23 cellular contexts compared by ENCODE assay signal in genomic region chr7:12297283-12297682, GRCh38.
DNase-seq lines count a peak whose midpoint lies in the region; ATAC-seq, FAIRE-seq and TF ChIP-seq lines count a peak whose summit lies in the region.
"Had no signal": no experiment of that assay in that cellular context is flagged by ENCODE, and none has a peak within 500 bp of the region (broad histone marks: within the 10 kb centered on the region; RNA-seq: fewer than 3 reads in every experiment).

No MANE protein-coding gene starts in this region.

- no peak overlapping the region for H3K4me3 Mint-ChIP-seq in GM23338
- no peak overlapping the region for H3K4me3 Mint-ChIP-seq in natural killer cell treated with Interleukin-12 subunit alpha and Interleukin-12 subunit beta and Interleukin-15 and Interleukin-18, amount 100 ng/mL, for 72 hours
- H3K4me3 Mint-ChIP-seq: B cell; CD8-positive, alpha-beta T cell; IgD-negative memory B cell had no signal

- CTCF ChIA-PET in A549 (lab: Yijun Ruan, JAX) = interaction anchor here (0.7 to 1.3 kb wide), 5 partner anchors 9 to 39 kb away, joined by 3 to 6 read pairs (median 3); no protein-coding TSS in a partner anchor
- CTCF ChIA-PET in PC-3 (lab: Charles Lee) = no interaction called here

- TF ChIP-seq EP300 in A549 (IDR thresholded peaks at IDR 0.05) = no peak

- no peaks in the 10 kb centered on the region for H4K20me1 ChIP-seq in GM23338 (replicated peaks; ENCODE audit: insufficient read depth)
- no peaks in the 10 kb centered on the region for H4K20me1 ChIP-seq in PC-3 (ENCODE audit: low read length)
- H4K20me1 ChIP-seq in MM.1S (ENCODE audit: insufficient read depth, low read length) = no peaks in the 10 kb centered on the region
- H4K20me1 ChIP-seq: BLaER1 treated with 17β-estradiol and CSF1 and Interleukin-3, amounts not matched to agents 10 nM and 100 nM had no signal

- DNase-seq in A549 (ENCODE audit: low read depth in 1 of 2, low spot score in 1 of 2) = no peak
- no peak for DNase-seq in GM23338 (ENCODE audit: low spot score)
- no peak for DNase-seq in PC-3
- no peak for DNase-seq in epithelial cell of prostate (ENCODE audit: low read depth, low spot score)
- DNase-seq in hippocampal formation (lab: John Stamatoyannopoulos, UW) = no peak
- no peak for DNase-seq in natural killer cell treated with Interleukin-12 subunit alpha and Interleukin-12 subunit beta and Interleukin-15 and Interleukin-18, amount 100 ng/mL, for 72 hours (ENCODE audit: low spot score)
- DNase-seq in MM.1S = no peak
- DNase-seq: 8988T; CD8-positive, alpha-beta T cell; DMS 273 treated with DMSO at 0.1 percent for 48 hours; DMS53; DND-41; EL; GOT3; H7; KG1 had no signal

- ATAC-seq in A549 = no peak
- ATAC-seq in GM23338 = no peak
- ATAC-seq in PC-3 = no peak
- ATAC-seq in natural killer cell treated with Interleukin-12 subunit alpha and Interleukin-12 subunit beta and Interleukin-15 and Interleukin-18, amount 100 ng/mL, for 72 hours = no peak
- no peak for ATAC-seq in HG03439 (IDR thresholded peaks at IDR 0.05; ENCODE audit: unreplicated experiment)
- ATAC-seq: CD8-positive, alpha-beta T cell had no signal

- peak; percentile 13 for FAIRE-seq in A549 (lab: Jason Lieb, UNC)
- FAIRE-seq: GM12892, GM18507 had no signal

- H3K4me1 Mint-ChIP-seq in GM23338 = peaks cover 16% of the 10 kb centered on the region
- no peaks in the 10 kb centered on the region for H3K4me1 Mint-ChIP-seq in natural killer cell treated with Interleukin-12 subunit alpha and Interleukin-12 subunit beta and Interleukin-15 and Interleukin-18, amount 100 ng/mL, for 72 hours (ENCODE audit: low read depth in 2 of 2)

- H3K4me2 ChIP-seq in A549 = no peak overlapping the region
- H3K4me2 ChIP-seq in GM23338 = peak overlapping the region; percentile 31
- H3K4me2 ChIP-seq in PC-3 (ENCODE audit: low read length) = peak overlapping the region; percentile 48
- no peak overlapping the region for H3K4me2 ChIP-seq in MM.1S (ENCODE audit: low read depth, low read length)
- H3K4me2 ChIP-seq: BLaER1 treated with 17β-estradiol and CSF1 and Interleukin-3, amounts not matched to agents 10 nM and 100 nM had no signal

- H3K36me3 Mint-ChIP-seq in GM23338 (ENCODE audit: low read depth) = peaks cover 26% of the 10 kb centered on the region; the same call in 2 of the 3 replicates
- no peaks in the 10 kb centered on the region for H3K36me3 Mint-ChIP-seq in natural killer cell treated with Interleukin-12 subunit alpha and Interleukin-12 subunit beta and Interleukin-15 and Interleukin-18, amount 100 ng/mL, for 72 hours
- H3K36me3 Mint-ChIP-seq: CD8-positive, alpha-beta T cell; IgD-negative memory B cell had no signal

- WGBS in A549 (ENCODE audit: missing lambda C conversion rate) = 93% methylated on average over 1 of the region's 1 CpG

- no TSS peak for BruUV-seq in PC-3 (replicated peaks; lab: Mats Ljungman, UMichigan)

- H3K9me3 ChIP-seq in A549 (no peaks in the 10 kb centered on the region), PC-3 (ENCODE audit: low read length) (no peaks in the 10 kb centered on the region), MM.1S (replicated peaks; ENCODE audit: insufficient read depth, low read length) (no peaks in the 10 kb centered on the region)

- H3K4me1 ChIP-seq in A549 (no peaks in the 10 kb centered on the region), GM23338 (ENCODE audit: insufficient read depth) (peaks cover 17% of the 10 kb centered on the region; the same call in 1 of the 2 replicates), PC-3 (ENCODE audit: insufficient read depth, low read length) (peaks cover 22% of the 10 kb centered on the region), MM.1S (ENCODE audit: low read length) (no peaks in the 10 kb centered on the region)

- H3K4me3 ChIP-seq in A549 (no peak overlapping the region), GM23338 (no peak overlapping the region), PC-3 (ENCODE audit: low read length) (no peak overlapping the region), MM.1S (ENCODE audit: low read length) (no peak overlapping the region)
- H3K4me3 ChIP-seq: BLaER1 treated with 17β-estradiol and CSF1 and Interleukin-3, amounts not matched to agents 10 nM and 100 nM had no signal

- no peaks in the 10 kb centered on the region for H3K27me3 ChIP-seq in GM23338 (ENCODE audit: insufficient read depth)
- H3K27me3 ChIP-seq in PC-3 (ENCODE audit: low read length) = no peaks in the 10 kb centered on the region
- H3K27me3 ChIP-seq in MM.1S (replicated peaks; ENCODE audit: insufficient read depth, low read length) = peaks cover 6% of the 10 kb centered on the region; the same call in 1 of the 2 replicates
- H3K27me3 ChIP-seq: BLaER1 treated with 17β-estradiol and CSF1 and Interleukin-3, amounts not matched to agents 10 nM and 100 nM had no signal

- H3K27ac ChIP-seq in A549 = no peak overlapping the region
- no peak overlapping the region for H3K27ac ChIP-seq in GM23338 (ENCODE audit: low read depth)
- H3K27ac ChIP-seq in PC-3 (ENCODE audit: low read length) = peak overlapping the region; percentile 17; the same call in 1 of the 2 replicates
- H3K27ac ChIP-seq in epithelial cell of prostate = peak overlapping the region; percentile 47
- no peak overlapping the region for H3K27ac ChIP-seq in MM.1S (ENCODE audit: low read length)
- H3K27ac ChIP-seq: BLaER1 treated with 17β-estradiol and CSF1 and Interleukin-3, amounts not matched to agents 10 nM and 100 nM; HL-60 had no signal

- no peak overlapping the region for H3K27ac Mint-ChIP-seq in GM23338
- no peak overlapping the region for H3K27ac Mint-ChIP-seq in natural killer cell treated with Interleukin-12 subunit alpha and Interleukin-12 subunit beta and Interleukin-15 and Interleukin-18, amount 100 ng/mL, for 72 hours
- H3K27ac Mint-ChIP-seq: B cell; CD8-positive, alpha-beta T cell; IgD-negative memory B cell had no signal

- intact Hi-C loops in PC-3 (cut with micrococcal nuclease) = no loop called here

- POLR2A ChIA-PET in A549 (lab: Yijun Ruan, JAX) = no interaction called here
- POLR2A ChIA-PET in PC-3 (lab: Charles Lee; ENCODE audit: unreplicated experiment) = interaction anchor here (0.6 kb wide), 1 partner anchor 135 kb away, joined by 3 read pairs; no protein-coding TSS in a partner anchor

- H3K9me3 Mint-ChIP-seq in GM23338 = peaks cover 18% of the 10 kb centered on the region; the same call in 2 of the 3 replicates
- no peaks in the 10 kb centered on the region for H3K9me3 Mint-ChIP-seq in natural killer cell treated with Interleukin-12 subunit alpha and Interleukin-12 subunit beta and Interleukin-15 and Interleukin-18, amount 100 ng/mL, for 72 hours
- H3K9me3 Mint-ChIP-seq: CD8-positive, alpha-beta T cell had no signal

- peaks cover 7% of the 10 kb centered on the region for H3K27me3 Mint-ChIP-seq in GM23338 (ENCODE audit: insufficient read depth, low read depth, poor library complexity)
- H3K27me3 Mint-ChIP-seq in natural killer cell treated with Interleukin-12 subunit alpha and Interleukin-12 subunit beta and Interleukin-15 and Interleukin-18, amount 100 ng/mL, for 72 hours = peaks cover 0 to 6% of the 10 kb centered on the region in 2 donors

- no peak for TF ChIP-seq POLR2A in A549 (IDR thresholded peaks at IDR 0.05; ENCODE audit: low read length)

- peaks cover 3% of the 10 kb centered on the region for H3K36me3 ChIP-seq in GM23338 (ENCODE audit: insufficient read depth)
- H3K36me3 ChIP-seq in PC-3 (ENCODE audit: low read depth, low read length) = no peaks in the 10 kb centered on the region
- no peaks in the 10 kb centered on the region for H3K36me3 ChIP-seq in MM.1S (replicated peaks; ENCODE audit: insufficient read depth, low read length)
- H3K36me3 ChIP-seq: BLaER1 treated with 17β-estradiol and CSF1 and Interleukin-3, amounts not matched to agents 10 nM and 100 nM had no signal

- H2AFZ ChIP-seq in GM23338 (no peak overlapping the region), PC-3 (ENCODE audit: low read length) (no peak overlapping the region), MM.1S (ENCODE audit: low read length) (no peak overlapping the region)

- H3K9ac ChIP-seq in PC-3 (ENCODE audit: low read length) (no peak overlapping the region), MM.1S (ENCODE audit: low read length) (no peak overlapping the region)
- H3K9ac ChIP-seq: BLaER1 treated with 17β-estradiol and CSF1 and Interleukin-3, amounts not matched to agents 10 nM and 100 nM had no signal

- H3F3A ChIP-seq in GM23338 (replicated peaks; ENCODE audit: low read depth) (no peaks in the 10 kb centered on the region), PC-3 (ENCODE audit: low read length, unreplicated experiment) (no peaks in the 10 kb centered on the region), MM.1S (ENCODE audit: insufficient read depth, low read length) (no peaks in the 10 kb centered on the region; the same call in 1 of the 2 replicates)

- TF ChIP-seq CTCF in A549 (IDR thresholded peaks at IDR 0.05) = no peak
- no peak for TF ChIP-seq CTCF in GM23338 (conservative IDR thresholded peaks at IDR 0.05; ENCODE audit: low read depth in 2 of 2)
- TF ChIP-seq CTCF in PC-3 (conservative IDR thresholded peaks at IDR 0.05; ENCODE audit: low read depth, low read length) = no peak
- no peak for TF ChIP-seq CTCF in MM.1S (IDR thresholded peaks at IDR 0.05; ENCODE audit: low read length)

- no peak for TF ChIP-seq RAD21 in A549 (conservative IDR thresholded peaks at IDR 0.05 in 1 of 2, IDR thresholded peaks at IDR 0.05 in 1 of 2)

- no peaks in the 10 kb centered on the region for H3K79me2 ChIP-seq in GM23338 (replicated peaks; ENCODE audit: insufficient read depth)
- no peaks in the 10 kb centered on the region for H3K79me2 ChIP-seq in PC-3 (ENCODE audit: low read length)
- H3K79me2 ChIP-seq in MM.1S (ENCODE audit: low read length) = no peaks in the 10 kb centered on the region

- peaks cover 3% of the 10 kb centered on the region for H3K9me2 ChIP-seq in GM23338 (ENCODE audit: insufficient read depth)
- no peaks in the 10 kb centered on the region for H3K9me2 ChIP-seq in PC-3 (replicated peaks; ENCODE audit: low read length)
- no peaks in the 10 kb centered on the region for H3K9me2 ChIP-seq in MM.1S (replicated peaks; ENCODE audit: insufficient read depth, low read length)

TF ChIP-seq in A549, 52 proteins besides CTCF, POLR2A, EP300 and RAD21:
- TF ChIP-seq MAFK (IDR thresholded peaks at IDR 0.05; ENCODE audit: partially characterized antibody) (peak; percentile 81), FOXS1 (CRISPR knock-in tag; IDR thresholded peaks at IDR 0.05) (no peak)

Comparison
In these comparisons a context has a peak if more than half of its experiments do, and no peak if none do; other contexts are left out.
1. H3K27ac ChIP-seq: peak in PC-3 (single experiment) and epithelial cell of prostate (single experiment); none in A549 (0 of 2), GM23338 (single experiment) and MM.1S (single experiment).
2. H3K4me2 ChIP-seq: peak in GM23338 (single experiment) and PC-3 (single experiment); none in A549 (single experiment) and MM.1S (single experiment).